Comparison of ENCODE assay signal across 9 cellular contexts in genomic region chr3:122305818-122306621, GRCh38. TPM values are rescaled to one million over a fixed set of nuclear protein-coding genes. Genes with fewer than 3 reads are reported as not detected.
A peak's percentile ranks its signal among the peaks of the same experiment; 100 is the strongest.
DNase-seq lines count a peak whose midpoint lies in the region; ATAC-seq and TF ChIP-seq lines count a peak whose summit lies in the region.
"Had no signal": no experiment of that assay in that cellular context is flagged by ENCODE, and none has a peak within 500 bp of the region (broad histone marks: within the 10 kb centered on the region; RNA-seq: fewer than 3 reads in every experiment).

No MANE protein-coding gene starts in this region.

- H3K27ac Mint-ChIP-seq in immature natural killer cell = no peak overlapping the region

- peak; percentile 30 for DNase-seq in ELF-1 (ENCODE audit: low read depth, low spot score)
- DNase-seq in RKO (ENCODE audit: low spot score) = peak; percentile 47
- no peak for DNase-seq in kidney epithelial cell (ENCODE audit: low read depth)
- no peak for DNase-seq in immature natural killer cell
- no peak for DNase-seq in NCI-H146 treated with DMSO at 0.1 percent for 48 hours (lab: John Stamatoyannopoulos, UW; ENCODE audit: unreplicated experiment)

- H3K36me3 Mint-ChIP-seq in immature natural killer cell = no peaks in the 10 kb centered on the region

- peaks cover 0 to 5% (median 0%) of the 10 kb centered on the region in 3 donors for H3K27me3 Mint-ChIP-seq in immature natural killer cell (ENCODE audit: low read depth in 3 of 3)

- no peaks in the 10 kb centered on the region for H3K9me3 Mint-ChIP-seq in immature natural killer cell

- H3K27me3 ChIP-seq in kidney epithelial cell (ENCODE audit: control insufficient read depth, insufficient read depth, low read length) = no peaks in the 10 kb centered on the region

- H3K36me3 ChIP-seq in kidney epithelial cell (ENCODE audit: control insufficient read depth, insufficient read depth, low read length) = no peaks in the 10 kb centered on the region

- H3K4me1 Mint-ChIP-seq in immature natural killer cell = no peaks in the 10 kb centered on the region

- H3K4me3 Mint-ChIP-seq in immature natural killer cell = no peak overlapping the region

- TF ChIP-seq CTCF in kidney epithelial cell (IDR thresholded peaks at IDR 0.05; ENCODE audit: insufficient read depth, low read length, poor library complexity, severe bottlenecking) = peak; percentile 28

- no peak overlapping the region for H3K4me3 ChIP-seq in kidney epithelial cell (ENCODE audit: low read depth, low read length)

- ATAC-seq in GM19324 (IDR thresholded peaks at IDR 0.05; ENCODE audit: low FRiP score, unreplicated experiment) = peak; percentile 75
- ATAC-seq in HG03342 (IDR thresholded peaks at IDR 0.05; ENCODE audit: unreplicated experiment) = no peak
- ATAC-seq in GM21515 (IDR thresholded peaks at IDR 0.05; ENCODE audit: unreplicated experiment) = no peak

RNA-seq across cellular contexts. Expression of gene CSTA, which starts 19.0 kb away (rescaled TPM):
- total RNA-seq in kidney epithelial cell = not detected in 2 replicates
- polyA plus RNA-seq in immature natural killer cell = 1 to 10 TPM in 2 of 3 donors, under 1 TPM in 1; 0.63 to 4.1 (median 1.5) TPM
- total RNA-seq: glomerular endothelial cell had no signal

Comparison
In these comparisons a context has a peak if more than half of its experiments do, and no peak if none do; other contexts are left out.
1. DNase-seq: peak in ELF-1 (single experiment) and RKO (single experiment); none in kidney epithelial cell (single experiment), immature natural killer cell (0 of 3) and NCI-H146 treated with DMSO at 0.1 percent for 48 hours (single experiment).